Comparison of ENCODE assay signal across 1 cellular context in the genomic region with DNA sequence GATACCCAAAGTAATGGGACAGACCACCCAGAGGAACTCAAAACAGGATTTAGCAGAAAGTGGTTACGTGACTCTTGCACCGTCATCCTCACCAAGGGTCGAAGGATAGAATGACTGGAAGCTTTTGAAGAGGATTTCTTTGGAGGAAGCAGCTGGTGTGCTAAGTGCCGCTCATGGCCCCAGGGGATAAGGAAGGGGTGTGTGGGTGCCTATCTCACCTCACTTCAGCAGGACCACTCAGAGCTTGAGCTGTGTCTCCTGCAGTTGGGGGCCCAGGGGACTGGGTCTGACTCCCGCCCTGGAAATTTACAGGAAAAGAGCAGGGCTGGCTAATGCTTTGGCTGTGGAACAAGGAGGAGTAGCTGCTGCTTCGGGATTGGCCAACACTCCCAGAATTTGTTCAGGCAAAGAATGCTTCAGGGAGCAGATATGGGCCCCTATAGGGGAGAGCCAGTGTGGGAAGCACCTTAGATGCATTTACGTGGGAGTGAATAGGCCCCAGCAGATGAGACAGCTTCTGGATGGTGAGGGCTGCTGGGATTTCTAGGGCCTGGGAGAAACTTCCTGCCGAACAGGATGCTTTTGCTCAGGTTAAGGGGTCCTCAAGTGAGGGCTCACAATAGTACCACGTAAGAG.
A peak's percentile ranks its signal among the peaks of the same experiment; 100 is the strongest.
TF ChIP-seq lines count a peak whose summit lies in the region.

No MANE protein-coding gene starts in this region.

TF ChIP-seq in K562, 482 proteins besides CTCF, POLR2A, EP300 and RAD21:
- TF ChIP-seq ZNF75A (CRISPR knock-in tag; IDR thresholded peaks at IDR 0.05) (no peak), C11orf30 (IDR thresholded peaks at IDR 0.05; ENCODE audit: low read depth) (peak; percentile 18; the same call in 1 of the 2 replicates), YBX1 (IDR thresholded peaks at IDR 0.05) (no peak), EGR1 (conservative IDR thresholded peaks at IDR 0.05) (peak; percentile 37; the same call in 1 of the 2 replicates), CBFA2T3 (IDR thresholded peaks at IDR 0.05) (peak; percentile 55; the same call in 1 of the 2 replicates), MAFF (IDR thresholded peaks at IDR 0.05; ENCODE audit: low read length) (0 out of 2 replicates have a peak, but pooled peaks have one; percentile 18), CBFA2T2 (conservative IDR thresholded peaks at IDR 0.05) (0 out of 2 replicates have a peak, but pooled peaks have one; percentile 12), TCF7L2 (IDR thresholded peaks at IDR 0.05; ENCODE audit: low read depth, low read length) (no peak), MAFK (IDR thresholded peaks at IDR 0.05; ENCODE audit: low read length) (0 out of 2 replicates have a peak, but pooled peaks have one; percentile 23), ZNF316 (IDR thresholded peaks at IDR 0.05) (peak; percentile 46)
TF ChIP-seq in K562: peak in this region for 7.
